ENCODE assay signal across 8 cellular contexts in the genomic region with DNA sequence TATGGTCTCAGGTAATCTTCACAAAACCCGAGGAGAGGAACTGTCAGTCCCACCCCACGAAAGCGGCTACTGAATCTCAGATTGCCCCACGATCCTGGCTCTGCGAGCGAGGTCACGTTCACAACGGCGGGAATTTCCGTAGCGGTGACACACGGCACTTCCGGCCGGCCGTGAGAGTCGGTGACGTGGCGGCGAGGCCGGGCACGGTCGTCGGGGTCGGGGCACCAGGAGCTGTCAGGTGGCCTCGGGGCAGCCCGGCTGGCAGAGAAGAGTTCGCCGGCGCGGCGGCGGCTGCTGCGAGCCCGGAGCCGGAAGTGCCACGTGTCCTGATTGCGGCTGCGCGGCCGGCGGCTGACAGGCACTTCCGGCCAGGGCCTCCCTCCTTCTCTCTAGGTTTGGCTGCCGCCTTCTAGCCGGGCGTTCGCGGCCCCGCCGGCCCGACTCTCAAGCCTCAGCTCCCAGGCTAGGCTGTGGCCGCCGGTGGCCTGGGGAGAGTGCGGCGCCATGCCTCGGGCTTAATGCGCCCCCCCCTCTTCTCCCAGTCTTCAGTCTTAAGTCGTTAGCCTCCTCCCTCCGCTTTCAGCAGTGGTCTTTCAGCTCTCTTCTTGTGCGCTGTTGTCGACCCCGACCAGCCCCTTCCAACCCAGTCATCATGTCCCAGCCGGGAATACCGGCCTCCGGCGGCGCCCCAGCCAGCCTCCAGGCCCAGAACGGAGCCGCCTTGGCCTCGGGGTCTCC. TPM values are rescaled to one million over a fixed set of nuclear protein-coding genes. Genes with fewer than 3 reads are reported as not detected.
DNase-seq lines count a peak whose midpoint lies in the region; ATAC-seq and TF ChIP-seq lines count a peak whose summit lies in the region.

A gene (plus strand): TSS at position 361 of the 738 bp plus-strand sequence. CDS start 292 bp downstream, at position 653.

- H3K9ac ChIP-seq in adipocyte (ENCODE audit: low read length): peak within 1 kb of the TSS; percentile 99
- H3K9ac ChIP-seq in trophoblast cell (ENCODE audit: low read length): peak within 1 kb of the TSS; percentile 98

- H3K23ac ChIP-seq in trophoblast cell (ENCODE audit: low read length): no peak within 1 kb of the TSS

- peak; percentile 88 for ATAC-seq in HG02642 (IDR thresholded peaks at IDR 0.05; ENCODE audit: poor library complexity, unreplicated experiment)

- TF ChIP-seq POLR2A in tibial nerve (IDR thresholded peaks at IDR 0.05): peak; percentile 30 to 75

- peak within 1 kb of the TSS; percentile 85 for H2BK5ac ChIP-seq in trophoblast cell (ENCODE audit: low read depth, low read length, poor library complexity)

- peak within 1 kb of the TSS; percentile 86 for H4K12ac ChIP-seq in trophoblast cell (ENCODE audit: low read depth, low read length)

- peak within 1 kb of the TSS; percentile 94 for H3K14ac ChIP-seq in trophoblast cell (ENCODE audit: low read length)

- peak within 1 kb of the TSS; percentile 66 for H3K4ac ChIP-seq in trophoblast cell (ENCODE audit: low read depth, low read length)

- peak within 1 kb of the TSS; percentile 95 for H3K18ac ChIP-seq in trophoblast cell (ENCODE audit: low read length)

- no peaks in the 10 kb centered on the region for H3K36me3 ChIP-seq in adipocyte (ENCODE audit: control insufficient read depth, insufficient read depth, low read length, severe bottlenecking)
- H3K36me3 ChIP-seq in cardiac muscle cell: no peaks in the 10 kb centered on the region
- peaks cover 3% of the 10 kb centered on the region in 2 experiments for H3K36me3 ChIP-seq in trophoblast cell (ENCODE audit: control insufficient read depth in 1 of 2, insufficient read depth in 2 of 2, low read length in 2 of 2)
- H3K36me3 ChIP-seq in tibial nerve: no peaks in the 10 kb centered on the region

- peaks cover 17% of the 10 kb centered on the region for H3K79me2 ChIP-seq in trophoblast cell (ENCODE audit: control insufficient read depth, insufficient read depth, low read length, poor library complexity)

- peak in 1 of 2 donors; percentile 85 for TF ChIP-seq EP300 in tibial nerve (IDR thresholded peaks at IDR 0.05)

- H4K91ac ChIP-seq in trophoblast cell (ENCODE audit: low read depth, low read length): peak within 1 kb of the TSS; percentile 97

- H3K27ac ChIP-seq in cardiac muscle cell (peak within 1 kb of the TSS; percentile 98), trophoblast cell (ENCODE audit: low read depth, low read length) (peak within 1 kb of the TSS; percentile 92), tibial nerve (peak within 1 kb of the TSS; percentile 71 to 95 (median 90))

- peak within 1 kb of the TSS; percentile 76 for H2AK5ac ChIP-seq in trophoblast cell (ENCODE audit: low read length)

- H3K4me3 ChIP-seq in GM12865 (ENCODE audit: low read depth, low read length): peak within 1 kb of the TSS; percentile 93
- H3K4me3 ChIP-seq in adipocyte (ENCODE audit: low read length): peak within 1 kb of the TSS; percentile 96
- H3K4me3 ChIP-seq in cardiac muscle cell: peak within 1 kb of the TSS; percentile 87
- H3K4me3 ChIP-seq in trophoblast cell (ENCODE audit: low read depth, low read length): peak within 1 kb of the TSS; percentile 98
- peak within 1 kb of the TSS; percentile 70 to 86 (median 78) for H3K4me3 ChIP-seq in tibial nerve

- no peak within 1 kb of the TSS for H2BK12ac ChIP-seq in trophoblast cell (ENCODE audit: low read length)

- no CpG with 5 or more reads among the region's 69 CpGs for WGBS in trophoblast cell (ENCODE audit: extremely low coverage, insufficient coverage, insufficient read length)
- 0 to 1% methylated on average over 55 to 65 of the region's 69 CpGs for WGBS in tibial nerve, 2 donors

- H4K8ac ChIP-seq in trophoblast cell (ENCODE audit: low read depth, low read length): peak within 1 kb of the TSS; percentile 85

- H2AFZ ChIP-seq in trophoblast cell (ENCODE audit: insufficient read depth, low read length, poor library complexity): peak within 1 kb of the TSS; percentile 92

- DNase-seq in GM12865 (ENCODE audit: low read depth) (peak; percentile 98), NCI-H1105 treated with DMSO at 0.1 percent for 48 hours (lab: John Stamatoyannopoulos, UW) (peak; percentile 64), T follicular helper cell (ENCODE audit: low read depth) (peak; percentile 81), adipocyte (ENCODE audit: low read depth) (peak; percentile 95), cardiac muscle cell (ENCODE audit: low read depth in 1 of 2, low spot score in 1 of 2) (peak; percentile 91 to 95), trophoblast cell (peak; percentile 99), tibial nerve (ENCODE audit: low spot score in 2 of 2) (peak; percentile 73 to 78)

- peaks cover 10% of the 10 kb centered on the region for H3K79me1 ChIP-seq in trophoblast cell (ENCODE audit: low read length)

- H3K9me3 ChIP-seq in adipocyte (ENCODE audit: control insufficient read depth, low read length): no peaks in the 10 kb centered on the region
- no peaks in the 10 kb centered on the region for H3K9me3 ChIP-seq in cardiac muscle cell (ENCODE audit: low read depth)
- no peaks in the 10 kb centered on the region for H3K9me3 ChIP-seq in trophoblast cell (ENCODE audit: insufficient read depth, low read depth, low read length)
- no peaks in the 10 kb centered on the region for H3K9me3 ChIP-seq in tibial nerve

- peak within 1 kb of the TSS; percentile 84 for H3K4me2 ChIP-seq in trophoblast cell (ENCODE audit: low read length)

- H3K27me3 ChIP-seq in adipocyte (replicated peaks; ENCODE audit: control insufficient read depth, insufficient read depth, low read length): no peaks in the 10 kb centered on the region
- H3K27me3 ChIP-seq in cardiac muscle cell: no peaks in the 10 kb centered on the region
- no peaks in the 10 kb centered on the region for H3K27me3 ChIP-seq in trophoblast cell (ENCODE audit: insufficient read depth, low read length)
- no peaks in the 10 kb centered on the region for H3K27me3 ChIP-seq in tibial nerve

- H3K4me1 ChIP-seq in adipocyte (ENCODE audit: control insufficient read depth, insufficient read depth, low read length): peaks cover 12% of the 10 kb centered on the region
- H3K4me1 ChIP-seq in cardiac muscle cell (ENCODE audit: low read depth): peaks cover 8% of the 10 kb centered on the region
- H3K4me1 ChIP-seq in trophoblast cell (ENCODE audit: control insufficient read depth in 1 of 2, insufficient read depth in 2 of 2, low read length in 2 of 2): peaks cover 0 to 2% of the 10 kb centered on the region in 2 experiments
- H3K4me1 ChIP-seq in tibial nerve: peaks cover 0 to 52% (median 21%) of the 10 kb centered on the region in 4 donors

- TF ChIP-seq CTCF in GM12865 (IDR thresholded peaks at IDR 0.05; ENCODE audit: insufficient read depth, low read depth, low read length, missing control alignments) (no peak), cardiac muscle cell (IDR thresholded peaks at IDR 0.05; ENCODE audit: low read depth, low read length) (no peak), tibial nerve (IDR thresholded peaks at IDR 0.05) (peak in 1 of 5 experiments; percentile 41)

- peak within 1 kb of the TSS; percentile 94 for H2BK120ac ChIP-seq in trophoblast cell (ENCODE audit: insufficient read depth, low read length, poor library complexity)

RNA-seq across cellular contexts. Expression of the gene that starts here (rescaled TPM):
- total RNA-seq in cardiac muscle cell: 9.3 and 9.9 TPM in 2 replicates
- polyA plus RNA-seq in cardiac muscle cell: 9.8 and 11.6 TPM in 2 replicates
- polyA plus RNA-seq in trophoblast cell (2013): 61.9 and 65.9 TPM in 2 replicates
- total RNA-seq in tibial nerve: 10 to 100 TPM; 12.7 to 21.3 (median 17.9) TPM

Comparison
In these comparisons a context has a peak if more than half of its experiments do, and no peak if none do; other contexts are left out.
1. Peak in every context shown above with its lines: DNase-seq, ATAC-seq, H3K4me3 ChIP-seq and H3K27ac ChIP-seq.